ENCODE assay signal across 8 cellular contexts in the genomic region with DNA sequence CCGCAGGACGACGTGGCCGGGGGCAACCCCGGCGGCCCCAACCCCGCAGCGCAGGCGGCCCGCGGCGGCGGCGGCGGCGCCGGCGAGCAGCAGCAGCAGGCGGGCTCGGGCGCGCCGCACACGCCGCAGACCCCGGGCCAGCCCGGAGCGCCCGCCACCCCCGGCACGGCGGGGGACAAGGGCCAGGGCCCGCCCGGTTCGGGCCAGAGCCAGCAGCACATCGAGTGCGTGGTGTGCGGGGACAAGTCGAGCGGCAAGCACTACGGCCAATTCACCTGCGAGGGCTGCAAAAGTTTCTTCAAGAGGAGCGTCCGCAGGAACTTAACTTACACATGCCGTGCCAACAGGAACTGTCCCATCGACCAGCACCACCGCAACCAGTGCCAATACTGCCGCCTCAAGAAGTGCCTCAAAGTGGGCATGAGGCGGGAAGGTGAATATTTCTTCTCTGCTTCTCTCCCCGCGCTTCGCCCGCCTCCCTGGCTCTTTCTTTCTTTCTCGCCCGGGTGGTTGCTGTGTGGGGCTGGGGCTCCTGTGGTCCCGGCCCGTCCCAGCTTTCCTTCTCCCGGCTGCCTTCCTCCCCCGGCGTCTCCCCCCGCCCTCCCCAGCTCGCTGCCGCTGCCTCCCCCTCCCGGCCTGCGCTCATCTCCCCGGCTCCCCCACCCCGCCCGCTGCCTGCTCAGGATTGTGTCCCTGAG. TPM values are rescaled to one million over a fixed set of nuclear protein-coding genes. Genes with fewer than 3 reads are reported as not detected.
DNase-seq lines count a peak whose midpoint lies in the region; ATAC-seq, FAIRE-seq and TF ChIP-seq lines count a peak whose summit lies in the region.

No MANE protein-coding gene starts in this region.

- H3K27me3 Mint-ChIP-seq in CD4-positive, CD25-positive, alpha-beta regulatory T cell: peaks cover 61% of the 10 kb centered on the region

- H3K36me3 ChIP-seq in CD4-positive, CD25-positive, alpha-beta regulatory T cell (ENCODE audit: control insufficient read depth, insufficient read depth, low read length): no peaks in the 10 kb centered on the region
- H3K36me3 ChIP-seq in HUES6 (ENCODE audit: control insufficient read depth, insufficient read depth, low read length) (no peaks in the 10 kb centered on the region), kidney (ENCODE audit: control insufficient read depth in 1 of 2, insufficient read depth in 2 of 2, low read length in 2 of 2) (no peaks in the 10 kb centered on the region), thymus (ENCODE audit: control insufficient read depth, insufficient read depth) (peaks cover under 1% of the 10 kb centered on the region)

- in situ Hi-C loops in astrocyte of the cerebellum (cut with HindIII; ENCODE audit: low sequenced_read_pairs): no loop called here

- H3K36me3 Mint-ChIP-seq in CD4-positive, CD25-positive, alpha-beta regulatory T cell: no peaks in the 10 kb centered on the region

- H3K9ac ChIP-seq in HUES6 (ENCODE audit: low read length): no peak overlapping the region
- peak overlapping the region; percentile 74 to 87 for H3K9ac ChIP-seq in kidney (ENCODE audit: low read length in 2 of 2)

- H3K27ac ChIP-seq in CD4-positive, CD25-positive, alpha-beta regulatory T cell (ENCODE audit: insufficient read depth, low read length, poor library complexity, severe bottlenecking): no peak overlapping the region
- H3K27ac ChIP-seq in HUES6 (ENCODE audit: low read depth, low read length) (no peak overlapping the region), kidney (ENCODE audit: low read depth in 2 of 2, low read length in 2 of 2) (peak overlapping the region; percentile 80 to 86), thymus (ENCODE audit: low read depth) (no peak overlapping the region)

- peak overlapping the region in 3 of 4 donors; percentile 22 to 85 (median 53) for H3K4me3 Mint-ChIP-seq in CD4-positive, CD25-positive, alpha-beta regulatory T cell

- H3K4me1 Mint-ChIP-seq in CD4-positive, CD25-positive, alpha-beta regulatory T cell: peaks cover 11 to 32% (median 22%) of the 10 kb centered on the region in 4 donors

- no peak overlapping the region for H3K4me3 ChIP-seq in CD4-positive, CD25-positive, alpha-beta regulatory T cell (ENCODE audit: low read depth, low read length)
- peak overlapping the region; percentile 60 for H3K4me3 ChIP-seq in HUES6 (ENCODE audit: low read depth, low read length)
- H3K4me3 ChIP-seq in astrocyte of the cerebellum (ENCODE audit: low read depth, low read length): peak overlapping the region; percentile 98
- H3K4me3 ChIP-seq in kidney (ENCODE audit: low read length in 2 of 2): peak overlapping the region; percentile 76 to 85
- H3K4me3 ChIP-seq in thymus (ENCODE audit: low read length): peak overlapping the region; percentile 52

- TF ChIP-seq CTCF in astrocyte of the cerebellum (IDR thresholded peaks at IDR 0.05; ENCODE audit: low read depth, low read length, missing control alignments) (no peak), kidney (IDR thresholded peaks at IDR 0.05; ENCODE audit: borderline replicate concordance, extremely low read depth, insufficient read depth) (no peak)

- peaks cover 35% of the 10 kb centered on the region for H3K4me1 ChIP-seq in CD4-positive, CD25-positive, alpha-beta regulatory T cell (ENCODE audit: control insufficient read depth, insufficient read depth, low read length, poor library complexity, severe bottlenecking)
- H3K4me1 ChIP-seq in HUES6 (ENCODE audit: control insufficient read depth, insufficient read depth, low read length) (peaks cover 23% of the 10 kb centered on the region), kidney (ENCODE audit: control insufficient read depth in 1 of 2, insufficient read depth in 1 of 2, low read depth in 1 of 2, low read length in 2 of 2) (peaks cover 3 to 5% of the 10 kb centered on the region in 2 donors), thymus (ENCODE audit: control insufficient read depth, insufficient read depth, low read length) (peaks cover 14% of the 10 kb centered on the region)

- DNase-seq in CD4-positive, CD25-positive, alpha-beta regulatory T cell: no peak
- no peak for DNase-seq in astrocyte of the cerebellum (ENCODE audit: low read depth)
- peak; percentile 58 for DNase-seq in kidney
- DNase-seq in midbrain (lab: John Stamatoyannopoulos, UW): no peak
- no peak for DNase-seq in activated CD8-positive, alpha-beta memory T cell treated with anti-CD3 and anti-CD28 coated beads for 24 hours

- no peak overlapping the region for H3K27ac Mint-ChIP-seq in CD4-positive, CD25-positive, alpha-beta regulatory T cell

- no peak for ATAC-seq in CD4-positive, CD25-positive, alpha-beta regulatory T cell (ENCODE audit: low read depth in 2 of 2)
- ATAC-seq in GM18511 (IDR thresholded peaks at IDR 0.05; ENCODE audit: unreplicated experiment): no peak

- no peak for FAIRE-seq in kidney (lab: Jason Lieb, UNC)

- WGBS in thymus: 2% methylated on average over 68 of the region's 68 CpGs

- H3K9me3 Mint-ChIP-seq in CD4-positive, CD25-positive, alpha-beta regulatory T cell: peaks cover 0 to 8% (median 5%) of the 10 kb centered on the region in 7 donors

- no peaks in the 10 kb centered on the region for H3K9me3 ChIP-seq in CD4-positive, CD25-positive, alpha-beta regulatory T cell (ENCODE audit: control insufficient read depth in 2 of 2, low read length in 2 of 2)
- H3K9me3 ChIP-seq in HUES6 (ENCODE audit: control insufficient read depth, insufficient read depth, low read depth, low read length) (no peaks in the 10 kb centered on the region), kidney (ENCODE audit: control insufficient read depth in 1 of 2, low read length in 2 of 2) (no peaks in the 10 kb centered on the region), thymus (ENCODE audit: control insufficient read depth) (peaks cover 5% of the 10 kb centered on the region)

- H3K27me3 ChIP-seq in CD4-positive, CD25-positive, alpha-beta regulatory T cell (ENCODE audit: control insufficient read depth, insufficient read depth, low read length): peaks cover 50% of the 10 kb centered on the region
- H3K27me3 ChIP-seq in HUES6 (ENCODE audit: control insufficient read depth, insufficient read depth, low read length) (peaks cover 97% of the 10 kb centered on the region), thymus (ENCODE audit: control insufficient read depth, insufficient read depth) (peaks cover 87% of the 10 kb centered on the region)

- intact Hi-C loops in kidney (cut with DNase I): no loop called here

RNA-seq across cellular contexts. Expression of a gene that starts 2.2 kb away (rescaled TPM):
- not detected for total RNA-seq in CD4-positive, CD25-positive, alpha-beta regulatory T cell
- polyA plus RNA-seq in CD4-positive, CD25-positive, alpha-beta regulatory T cell: not detected
- total RNA-seq in kidney: 49.5 TPM
- polyA plus RNA-seq in kidney (ENCODE audit: insufficient read depth, low read depth, low replicate concordance) (22.8 TPM), thymus (0.94 TPM)

RNA-seq across cellular contexts. Expression of a gene that starts 4.2 kb away (rescaled TPM):
- total RNA-seq in CD4-positive, CD25-positive, alpha-beta regulatory T cell: not detected
- not detected for polyA plus RNA-seq in CD4-positive, CD25-positive, alpha-beta regulatory T cell
- total RNA-seq in kidney: 13.0 TPM
- 16.0 TPM for polyA plus RNA-seq in kidney (ENCODE audit: insufficient read depth, low read depth, low replicate concordance)
- 5.0 TPM for polyA plus RNA-seq in thymus

Comparison
In these comparisons a context has a peak if more than half of its experiments do, and no peak if none do; other contexts are left out.
1. H3K27ac ChIP-seq: peak in kidney (2 of 2); none in CD4-positive, CD25-positive, alpha-beta regulatory T cell (single experiment), HUES6 (single experiment) and thymus (single experiment).
2. RNA of a gene that starts 2.2 kb away (polyA plus RNA-seq): 22.8 TPM in kidney (single experiment); 0.94 TPM in thymus (single experiment) and not detected in CD4-positive, CD25-positive, alpha-beta regulatory T cell; every median in the first group is over 10 times any median in the second.